In genomic region chr4:8917868-8918783, GRCh38 we compare ENCODE assay signal across 8 cellular contexts. TPM values are rescaled to one million over a fixed set of nuclear protein-coding genes. Genes with fewer than 3 reads are reported as not detected.
DNase-seq lines count a peak whose midpoint lies in the region; ATAC-seq and TF ChIP-seq lines count a peak whose summit lies in the region.

No MANE protein-coding gene starts in this region.

- DNase-seq in SJCRH30 (peak; percentile 58 to 77), cardiac muscle cell (ENCODE audit: low read depth in 1 of 2, low spot score in 1 of 2) (peak; percentile 45 to 70), putamen (ENCODE audit: low spot score) (peak; percentile 12), amniotic stem cell (lab: John Stamatoyannopoulos, UW) (no peak)
- peak; percentile 77 for DNase-seq in activated naive CD4-positive, alpha-beta T cell treated with anti-CD3 and anti-CD28 coated beads for 36 hours

- H3K36me3 Mint-ChIP-seq in activated naive CD4-positive, alpha-beta T cell treated with anti-CD3 and anti-CD28 coated beads for 36 hours (ENCODE audit: low read depth): no peaks in the 10 kb centered on the region

- H3K9me3 Mint-ChIP-seq in activated naive CD4-positive, alpha-beta T cell treated with anti-CD3 and anti-CD28 coated beads for 36 hours: peaks cover 4% of the 10 kb centered on the region

- H3K36me3 ChIP-seq in SJCRH30: no peaks in the 10 kb centered on the region
- no peaks in the 10 kb centered on the region for H3K36me3 ChIP-seq in cardiac muscle cell

- no peak overlapping the region for H3K4me3 Mint-ChIP-seq in activated naive CD4-positive, alpha-beta T cell treated with anti-CD3 and anti-CD28 coated beads for 36 hours

- CTCF ChIA-PET in activated naive CD4-positive, alpha-beta T cell treated with anti-CD3 and anti-CD28 coated beads for 36 hours (lab: Charles Lee): interaction anchor here (1.0 to 2.6 kb wide), 4 partner anchors 67 to 311 kb away, joined by 3 to 21 read pairs (median 4); no protein-coding TSS in a partner anchor

- H3K4me1 ChIP-seq in SJCRH30: no peaks in the 10 kb centered on the region
- no peaks in the 10 kb centered on the region for H3K4me1 ChIP-seq in cardiac muscle cell (ENCODE audit: low read depth)

- H3K27me3 Mint-ChIP-seq in activated naive CD4-positive, alpha-beta T cell treated with anti-CD3 and anti-CD28 coated beads for 36 hours (ENCODE audit: low read depth): peaks cover 11% of the 10 kb centered on the region

- peaks cover 2% of the 10 kb centered on the region for H3K4me1 Mint-ChIP-seq in activated naive CD4-positive, alpha-beta T cell treated with anti-CD3 and anti-CD28 coated beads for 36 hours (ENCODE audit: low read depth)

- H3K27me3 ChIP-seq in SJCRH30 (peaks cover 37% of the 10 kb centered on the region), cardiac muscle cell (peaks cover 45% of the 10 kb centered on the region)

- peak; percentile 87 for ATAC-seq in GM18907 (IDR thresholded peaks at IDR 0.05; ENCODE audit: unreplicated experiment)
- ATAC-seq in HG03378 (IDR thresholded peaks at IDR 0.05; ENCODE audit: unreplicated experiment): peak; percentile 81

- H3K27ac ChIP-seq in C4-2B: no peak overlapping the region
- H3K27ac ChIP-seq in SJCRH30: no peak overlapping the region
- H3K27ac ChIP-seq in cardiac muscle cell: no peak overlapping the region

- H3K9me3 ChIP-seq in SJCRH30 (replicated peaks): no peaks in the 10 kb centered on the region
- no peaks in the 10 kb centered on the region for H3K9me3 ChIP-seq in cardiac muscle cell (ENCODE audit: low read depth)

- no peak overlapping the region for H3K4me3 ChIP-seq in SJCRH30
- H3K4me3 ChIP-seq in cardiac muscle cell: no peak overlapping the region

- TF ChIP-seq CTCF in C4-2B (conservative IDR thresholded peaks at IDR 0.05) (peak; percentile 90), cardiac muscle cell (IDR thresholded peaks at IDR 0.05; ENCODE audit: low read depth, low read length) (peak; percentile 87)

- intact Hi-C loops in activated naive CD4-positive, alpha-beta T cell treated with anti-CD3 and anti-CD28 coated beads for 36 hours (cut with micrococcal nuclease): loop anchor here (1.0 kb wide), 1 partner anchor 310 kb away; no protein-coding TSS in a partner anchor

- H3K27ac Mint-ChIP-seq in activated naive CD4-positive, alpha-beta T cell treated with anti-CD3 and anti-CD28 coated beads for 36 hours: no peak overlapping the region

RNA-seq across cellular contexts. Expression of gene HMX1, which starts 46.5 kb away (rescaled TPM):
- not detected in 2 replicates for total RNA-seq in SJCRH30 (2014; rRNA removed; shearing (Covaris generic))
- not detected for total RNA-seq in activated naive CD4-positive, alpha-beta T cell treated with anti-CD3 and anti-CD28 coated beads for 36 hours
- total RNA-seq in cardiac muscle cell: not detected in 2 replicates
- 0.13 TPM in 1 of 2 replicates, not detected in the other for polyA plus RNA-seq in cardiac muscle cell
